In the genomic region with DNA sequence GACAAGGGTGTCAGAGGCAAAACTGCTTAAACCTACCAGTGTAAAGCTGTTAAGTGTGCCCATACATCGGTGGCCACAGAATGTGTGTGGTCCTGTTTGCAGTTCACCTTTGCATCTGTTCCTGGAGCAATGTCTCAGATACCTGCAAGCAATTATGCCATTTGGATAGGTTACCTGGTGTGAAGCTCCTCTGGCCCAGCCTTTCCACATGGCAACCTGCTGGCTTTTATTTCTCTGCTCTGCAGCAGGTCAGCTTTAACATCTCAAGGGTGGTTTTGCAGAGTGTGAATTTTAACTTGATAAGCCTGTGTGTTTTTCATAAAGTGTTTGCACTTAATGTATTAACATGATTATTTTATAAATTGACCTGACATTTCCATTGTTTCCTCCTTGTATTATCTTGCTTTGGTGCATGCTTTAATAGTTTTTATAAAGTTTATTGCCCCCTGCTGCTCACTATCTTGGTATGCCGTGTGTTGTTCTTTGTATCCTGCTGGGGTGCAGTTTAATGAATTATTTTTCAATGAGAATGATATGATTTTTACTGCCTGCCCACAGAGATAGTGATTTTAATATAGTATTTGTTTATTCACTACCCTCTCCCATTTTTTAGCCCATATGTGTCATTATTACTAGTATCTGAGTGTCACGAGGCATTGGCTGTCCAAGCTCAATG, we compare ENCODE assay signal across 21 cellular contexts.
"Had no signal": no experiment of that assay in that cellular context is flagged by ENCODE, and none has a peak within 500 bp of the region (broad histone marks: within the 10 kb centered on the region; RNA-seq: fewer than 3 reads in every experiment).

No MANE protein-coding gene starts in this region.

- H3K27ac ChIP-seq: body of pancreas, coronary artery, esophagus squamous epithelium, skin epidermis, tibial nerve, uterus had no signal

- H3K27me3 Mint-ChIP-seq: activated CD4-positive, alpha-beta T cell treated with anti-CD3 and anti-CD28 coated beads, Interleukin-2, amount 10 ng/mL, durations not matched to agents 7 days and 5 days had no signal

- H3K36me3 ChIP-seq: esophagus squamous epithelium, tibial nerve, uterus had no signal

- H3K9me3 Mint-ChIP-seq: activated CD4-positive, alpha-beta T cell treated with anti-CD3 and anti-CD28 coated beads, Interleukin-2, amount 10 ng/mL, durations not matched to agents 7 days and 5 days had no signal

- H3K36me3 Mint-ChIP-seq: activated naive CD8-positive, alpha-beta T cell; immature natural killer cell had no signal

- DNase-seq: activated CD4-positive, alpha-beta T cell treated with anti-CD3 and anti-CD28 coated beads, Interleukin-2, amount 10 ng/mL, durations not matched to agents 7 days and 5 days; activated CD8-positive, alpha-beta memory T cell treated with anti-CD3 and anti-CD28 coated beads for 24 hours; activated gamma-delta T cell treated with Interleukin-2 at 50 U/mL for 16 hours; amniotic stem cell; body of pancreas; central memory CD4-positive, alpha-beta T cell; esophagus squamous epithelium; glutamatergic neuron; hypothalamus; immature natural killer cell; nucleus accumbens; stimulated activated CD4-positive, alpha-beta T cell treated with anti-CD3 and anti-CD28 coated beads, Interleukin-4, amount 100 ng/mL, for 24 hours; stimulated activated CD8-positive, alpha-beta memory T cell treated with anti-CD3 and anti-CD28 coated beads, Interleukin-4, amount 100 ng/mL, for 48 hours; stimulated activated naive CD4-positive, alpha-beta T cell treated with Interleukin-2 at 50 U/mL for 16 hours; substantia nigra; uterus had no signal

- ATAC-seq: body of pancreas had no signal

- H3K4me3 Mint-ChIP-seq: activated CD4-positive, alpha-beta T cell treated with anti-CD3 and anti-CD28 coated beads, Interleukin-2, amount 10 ng/mL, durations not matched to agents 7 days and 5 days; activated naive CD8-positive, alpha-beta T cell; immature natural killer cell; nephron had no signal

- H3K27ac Mint-ChIP-seq: activated CD4-positive, alpha-beta T cell treated with anti-CD3 and anti-CD28 coated beads, Interleukin-2, amount 10 ng/mL, durations not matched to agents 7 days and 5 days; activated naive CD8-positive, alpha-beta T cell; immature natural killer cell; nephron had no signal

- H3K4me1 ChIP-seq: body of pancreas, esophagus squamous epithelium, tibial nerve, uterus had no signal

- H3K4me3 ChIP-seq: body of pancreas, coronary artery, esophagus squamous epithelium, skin epidermis, tibial nerve, uterus had no signal

- H3K4me1 Mint-ChIP-seq: activated CD4-positive, alpha-beta T cell treated with anti-CD3 and anti-CD28 coated beads, Interleukin-2, amount 10 ng/mL, durations not matched to agents 7 days and 5 days; immature natural killer cell; nephron had no signal

- H3K9me3 ChIP-seq: body of pancreas, esophagus squamous epithelium, uterus had no signal

- H3K27me3 ChIP-seq: body of pancreas, esophagus squamous epithelium, tibial nerve, uterus had no signal
